In the genomic region with DNA sequence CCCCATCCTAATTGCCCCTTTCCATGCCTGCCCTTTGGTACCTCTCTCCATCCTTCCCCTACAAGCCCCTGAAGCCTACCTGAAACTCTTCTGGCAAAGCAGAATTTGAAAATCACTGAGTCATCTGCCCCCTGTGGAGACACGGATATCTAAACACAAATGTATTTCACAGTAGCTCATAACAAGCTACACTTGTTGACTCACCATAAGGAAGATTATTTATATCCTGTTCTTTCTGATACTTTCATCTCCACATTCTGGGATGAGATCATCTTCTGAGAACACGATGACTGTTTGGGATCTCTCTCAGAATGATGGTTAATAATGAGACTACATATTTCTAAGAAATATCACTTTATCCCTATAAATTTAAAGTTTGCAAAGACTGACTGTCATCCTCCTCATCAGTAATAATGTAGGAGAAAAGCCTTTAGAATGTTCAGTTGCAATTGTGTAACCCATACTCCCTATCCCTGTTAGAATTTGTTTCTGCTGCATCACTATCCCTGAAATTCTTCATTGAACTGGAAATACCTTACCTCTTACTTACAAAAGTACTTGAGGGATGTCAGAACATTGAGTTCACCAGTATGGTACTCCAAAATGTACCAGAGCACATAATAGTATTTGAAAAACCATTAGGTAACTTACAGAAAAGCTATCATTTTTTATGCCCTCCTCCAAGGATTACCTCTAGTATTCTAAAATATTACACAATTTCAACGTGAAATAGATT, we compare ENCODE assay signal across 10 cellular contexts. TPM values are rescaled to one million over a fixed set of nuclear protein-coding genes. Genes with fewer than 3 reads are reported as not detected.
DNase-seq lines count a peak whose midpoint lies in the region; ATAC-seq and TF ChIP-seq lines count a peak whose summit lies in the region.
"Had no signal": no experiment of that assay in that cellular context is flagged by ENCODE, and none has a peak within 500 bp of the region (broad histone marks: within the 10 kb centered on the region; RNA-seq: fewer than 3 reads in every experiment).

No MANE protein-coding gene starts in this region.

- TF ChIP-seq CTCF in cardiac muscle cell (IDR thresholded peaks at IDR 0.05; ENCODE audit: low read depth, low read length) (peak; percentile 31), natural killer cell (IDR thresholded peaks at IDR 0.05) (no peak)

- H3K27me3 ChIP-seq in SJCRH30 (no peaks in the 10 kb centered on the region), cardiac muscle cell (no peaks in the 10 kb centered on the region)

- DNase-seq in Right ventricle myocardium inferior (ENCODE audit: missing footprints) (no peak), cardiac septum (ENCODE audit: low spot score) (no peak), SJCRH30 (peak in 1 of 2 experiments; percentile 34), cardiac muscle cell (ENCODE audit: low read depth in 1 of 2, low spot score in 1 of 2) (peak in 1 of 2 donors; percentile 74), NCI-H1092 (lab: John Stamatoyannopoulos, UW) (no peak), natural killer cell (no peak)
- no peak for DNase-seq in activated CD4-positive, alpha-beta T cell treated with anti-CD3 and anti-CD28 coated beads, Interleukin-2, amount 50 U/mL, for 1 hour
- DNase-seq: CD8-positive, alpha-beta T cell had no signal

- no peaks in the 10 kb centered on the region for H3K4me1 Mint-ChIP-seq in natural killer cell

- H3K4me3 ChIP-seq in SJCRH30: no peak overlapping the region
- H3K4me3 ChIP-seq in cardiac muscle cell: no peak overlapping the region

- H3K36me3 ChIP-seq in SJCRH30 (peaks cover 7% of the 10 kb centered on the region; the same call in 1 of the 2 replicates), cardiac muscle cell (peaks cover 4% of the 10 kb centered on the region)

- H3K9me3 ChIP-seq in SJCRH30 (replicated peaks) (0 out of 2 replicates have a peak, but pooled peaks cover 3% of the 10 kb centered on the region), cardiac muscle cell (ENCODE audit: low read depth) (no peaks in the 10 kb centered on the region)

- H3K27ac Mint-ChIP-seq in natural killer cell: no peak overlapping the region
- H3K27ac Mint-ChIP-seq: CD8-positive, alpha-beta T cell had no signal

- H3K27me3 Mint-ChIP-seq in natural killer cell (ENCODE audit: low read depth in 2 of 2): peaks cover 0 to 2% of the 10 kb centered on the region in 2 donors

- ATAC-seq in Right ventricle myocardium inferior (peak; percentile 50), natural killer cell (no peak), HG02588 (IDR thresholded peaks at IDR 0.05; ENCODE audit: unreplicated experiment) (no peak)
- ATAC-seq: CD8-positive, alpha-beta T cell had no signal

- H3K4me1 ChIP-seq in SJCRH30 (peaks cover 8% of the 10 kb centered on the region), cardiac muscle cell (ENCODE audit: low read depth) (no peaks in the 10 kb centered on the region)

- H3K4me3 Mint-ChIP-seq in natural killer cell: no peak overlapping the region
- H3K4me3 Mint-ChIP-seq: CD8-positive, alpha-beta T cell had no signal

- H3K9me3 Mint-ChIP-seq in natural killer cell: no peaks in the 10 kb centered on the region
- H3K9me3 Mint-ChIP-seq: CD8-positive, alpha-beta T cell had no signal

- intact Hi-C loops in Right ventricle myocardium inferior (cut with DNase I) (no loop called here), cardiac septum (cut with DNase I) (no loop called here), natural killer cell (cut with micrococcal nuclease) (no loop called here)

- no peaks in the 10 kb centered on the region for H3K36me3 Mint-ChIP-seq in natural killer cell
- H3K36me3 Mint-ChIP-seq: CD8-positive, alpha-beta T cell had no signal

- H3K27ac ChIP-seq in SJCRH30: peak overlapping the region; percentile 26
- no peak overlapping the region for H3K27ac ChIP-seq in cardiac muscle cell
- H3K27ac ChIP-seq: VCaP had no signal

RNA-seq across cellular contexts. Expression of gene SCHIP1, which starts 32.9 kb away (rescaled TPM):
- total RNA-seq in Right ventricle myocardium inferior: 55.5 TPM
- 52.3 TPM for total RNA-seq in cardiac septum
- total RNA-seq in SJCRH30 (2014; rRNA removed; shearing (Covaris generic)): 1.5 and 2.2 TPM in 2 replicates
- total RNA-seq in cardiac muscle cell: 50.5 and 67.8 TPM in 2 replicates
- 52.5 and 58.0 TPM in 2 replicates for polyA plus RNA-seq in cardiac muscle cell
- not detected for total RNA-seq in natural killer cell
- total RNA-seq: CD8-positive, alpha-beta T cell had no signal

Comparison
In these comparisons a context has a peak if more than half of its experiments do, and no peak if none do; other contexts are left out.
1. RNA of gene SCHIP1, which starts 32.9 kb away (total RNA-seq): 55.5 TPM in Right ventricle myocardium inferior (single experiment), 52.3 TPM in cardiac septum (single experiment) and 50.5 to 67.8 TPM in cardiac muscle cell; 1.5 to 2.2 TPM in SJCRH30 and not detected in natural killer cell; every median in the first group is over 10 times any median in the second.